11 cellular contexts compared by ENCODE assay signal in genomic region chr11:110249066-110249465, GRCh38.
DNase-seq lines count a peak whose midpoint lies in the region; ATAC-seq and TF ChIP-seq lines count a peak whose summit lies in the region.
"Had no signal": no experiment of that assay in that cellular context is flagged by ENCODE, and none has a peak within 500 bp of the region (broad histone marks: within the 10 kb centered on the region; RNA-seq: fewer than 3 reads in every experiment).

No MANE protein-coding gene starts in this region.

- no peak overlapping the region for H3K4me3 ChIP-seq in AG10803 (ENCODE audit: low read length)
- H3K4me3 ChIP-seq: sigmoid colon had no signal

- H3K4me3 Mint-ChIP-seq in stimulated activated effector memory CD8-positive, alpha-beta T cell treated with anti-CD3 and anti-CD28 coated beads, Interleukin-12 subunit alpha, Interleukin-12 subunit beta, amount 100 ng/mL, for 72 hours, result no peak overlapping the region

- peaks cover 5% of the 10 kb centered on the region for H3K4me1 Mint-ChIP-seq in stimulated activated effector memory CD8-positive, alpha-beta T cell treated with anti-CD3 and anti-CD28 coated beads, Interleukin-12 subunit alpha, Interleukin-12 subunit beta, amount 100 ng/mL, for 72 hours

- in situ Hi-C loops in GM13977 (cut with MboI; ENCODE audit: low pct_unique_long_range_greater_than_20kb, low sequenced_read_pairs, unreplicated experiment), result no loop called here

- H3K27ac ChIP-seq in VCaP, result no peak overlapping the region
- H3K27ac ChIP-seq: sigmoid colon had no signal

- no peaks in the 10 kb centered on the region for H3K9me3 Mint-ChIP-seq in stimulated activated effector memory CD8-positive, alpha-beta T cell treated with anti-CD3 and anti-CD28 coated beads, Interleukin-12 subunit alpha, Interleukin-12 subunit beta, amount 100 ng/mL, for 72 hours

- no peak for ATAC-seq in stimulated activated effector memory CD8-positive, alpha-beta T cell treated with anti-CD3 and anti-CD28 coated beads, Interleukin-12 subunit alpha, Interleukin-12 subunit beta, amount 100 ng/mL, for 72 hours
- no peak for ATAC-seq in GM21619 (IDR thresholded peaks at IDR 0.05; ENCODE audit: unreplicated experiment)

- no peak overlapping the region for H3K27ac Mint-ChIP-seq in stimulated activated effector memory CD8-positive, alpha-beta T cell treated with anti-CD3 and anti-CD28 coated beads, Interleukin-12 subunit alpha, Interleukin-12 subunit beta, amount 100 ng/mL, for 72 hours

- DNase-seq in AG10803 (ENCODE audit: low read depth) (peak; percentile 4), GM13977 (ENCODE audit: low spot score) (no peak), inferior parietal cortex (ENCODE audit: extremely low spot score) (peak; percentile 33), NCI-H1694 treated with DMSO at 0.1 percent for 48 hours (lab: John Stamatoyannopoulos, UW) (no peak), COLO829 (ENCODE audit: low spot score) (no peak)
- DNase-seq in stimulated activated effector memory CD8-positive, alpha-beta T cell treated with anti-CD3 and anti-CD28 coated beads, Interleukin-12 subunit alpha, Interleukin-12 subunit beta, amount 100 ng/mL, for 72 hours (ENCODE audit: low spot score in 2 of 2), result no peak
- DNase-seq: DMS 273 treated with DMSO at 0.1 percent for 48 hours, NCI-H1694, sigmoid colon had no signal

- TF ChIP-seq CTCF in AG10803 (conservative IDR thresholded peaks at IDR 0.05; ENCODE audit: low read length), result peak; percentile 36; the same call in 1 of the 2 replicates
- peak; percentile 18 for TF ChIP-seq CTCF in GM13977 (IDR thresholded peaks at IDR 0.05; ENCODE audit: extremely low read depth, insufficient read depth, missing control alignments)
- peak; percentile 73 for TF ChIP-seq CTCF in VCaP (conservative IDR thresholded peaks at IDR 0.05)

- H3K36me3 Mint-ChIP-seq in stimulated activated effector memory CD8-positive, alpha-beta T cell treated with anti-CD3 and anti-CD28 coated beads, Interleukin-12 subunit alpha, Interleukin-12 subunit beta, amount 100 ng/mL, for 72 hours, result peaks cover 99% of the 10 kb centered on the region

Comparison
In these comparisons a context has a peak if more than half of its experiments do, and no peak if none do; other contexts are left out.
1. DNase-seq: peak in AG10803 (single experiment) and inferior parietal cortex (single experiment); none in GM13977 (single experiment), stimulated activated effector memory CD8-positive, alpha-beta T cell treated with anti-CD3 and anti-CD28 coated beads, Interleukin-12 subunit alpha, Interleukin-12 subunit beta, amount 100 ng/mL, for 72 hours (0 of 2), NCI-H1694 treated with DMSO at 0.1 percent for 48 hours (single experiment) and COLO829 (single experiment).
2. CTCF ChIP-seq: peak in every context shown above with its lines; median percentile 73 in VCaP; 36 in AG10803; 18 in GM13977.